ENCODE assay signal across 8 cellular contexts in the genomic region with DNA sequence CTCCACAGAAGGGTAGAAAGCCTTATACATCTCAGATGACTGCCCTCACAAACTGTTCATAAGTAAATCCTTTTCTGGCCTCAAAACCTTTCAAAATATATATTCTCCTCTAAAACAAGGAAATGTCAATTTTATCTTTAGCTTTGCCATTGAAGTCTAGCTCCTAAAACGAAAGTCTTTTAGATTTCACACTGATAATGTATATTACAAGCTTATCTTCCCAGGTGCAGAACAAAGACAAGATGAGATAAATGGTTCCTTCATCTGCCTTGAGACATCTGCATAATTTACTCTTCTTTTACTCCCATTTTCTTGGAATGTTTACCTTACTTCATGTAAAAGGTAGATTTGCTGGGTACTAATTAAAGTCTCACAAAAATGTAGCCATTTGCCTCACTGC.
"Had no signal": no experiment of that assay in that cellular context is flagged by ENCODE, and none has a peak within 500 bp of the region (broad histone marks: within the 10 kb centered on the region; RNA-seq: fewer than 3 reads in every experiment).

No MANE protein-coding gene starts in this region.

- H3K27me3 Mint-ChIP-seq: IgD-negative memory B cell had no signal

- H3K4me3 ChIP-seq: GM23338 had no signal

- H3K4me3 Mint-ChIP-seq: GM23338, H9, IgD-negative memory B cell had no signal

- H3K4me1 Mint-ChIP-seq: GM23338, H9, IgD-negative memory B cell had no signal

- FAIRE-seq: H1, H54, HepG2 had no signal

- H3K4me2 ChIP-seq: GM23338 had no signal

- H3K27ac Mint-ChIP-seq: GM23338, H9 had no signal

- H3K36me3 Mint-ChIP-seq: IgD-negative memory B cell had no signal

- H3K27ac ChIP-seq: HL-60 had no signal

- DNase-seq: H9, HCEC 1CT had no signal

- ATAC-seq: GM23338, HepG2 had no signal
